In genomic region chr7:128399991-128400390, GRCh38 we compare ENCODE assay signal across 25 cellular contexts. TPM values are rescaled to one million over a fixed set of nuclear protein-coding genes. Genes with fewer than 3 reads are reported as not detected.
DNase-seq lines count a peak whose midpoint lies in the region; ATAC-seq and TF ChIP-seq lines count a peak whose summit lies in the region.
"Had no signal": no experiment of that assay in that cellular context is flagged by ENCODE, and none has a peak within 500 bp of the region (broad histone marks: within the 10 kb centered on the region; RNA-seq: fewer than 3 reads in every experiment).

No MANE protein-coding gene starts in this region.

- H3K27me3 ChIP-seq in naive thymus-derived CD4-positive, alpha-beta T cell (ENCODE audit: control insufficient read depth in 2 of 2, insufficient read depth in 2 of 2, low read length in 2 of 2) = no peaks in the 10 kb centered on the region
- H3K27me3 ChIP-seq: BE2C, BLaER1 had no signal

- no peak for ATAC-seq in naive thymus-derived CD4-positive, alpha-beta T cell
- ATAC-seq: GM12878 had no signal

- no peaks in the 10 kb centered on the region for H3K27me3 Mint-ChIP-seq in activated T-helper 1 cell treated with anti-CD3 and anti-CD28 coated beads, Interleukin-12 subunit alpha, Interleukin-12 subunit beta, Interleukin-2, Interleukin-4 antibody, amounts not matched to agents 30 ng/mL and 10 ng/mL and 1 ng/mL, durations not matched to agents 14 hours and 24 hours and 36 hours (ENCODE audit: insufficient read depth)
- peaks cover 2 to 4% (median 3%) of the 10 kb centered on the region in 3 donors for H3K27me3 Mint-ChIP-seq in immature natural killer cell (ENCODE audit: low read depth in 3 of 3)
- H3K27me3 Mint-ChIP-seq in naive thymus-derived CD4-positive, alpha-beta T cell = no peaks in the 10 kb centered on the region
- H3K27me3 Mint-ChIP-seq: CD4-positive, alpha-beta memory T cell; CD4-positive, CD25-positive, alpha-beta regulatory T cell; CD8-positive, alpha-beta memory T cell had no signal

- no peak overlapping the region for H3K4me3 Mint-ChIP-seq in activated T-helper 1 cell treated with anti-CD3 and anti-CD28 coated beads, Interleukin-12 subunit alpha, Interleukin-12 subunit beta, Interleukin-2, Interleukin-4 antibody, amounts not matched to agents 30 ng/mL and 10 ng/mL and 1 ng/mL, durations not matched to agents 14 hours and 24 hours and 36 hours
- H3K4me3 Mint-ChIP-seq in immature natural killer cell = no peak overlapping the region
- H3K4me3 Mint-ChIP-seq in naive thymus-derived CD4-positive, alpha-beta T cell = no peak overlapping the region
- H3K4me3 Mint-ChIP-seq: CD14-positive monocyte had no signal

- intact Hi-C loops in activated T-helper 1 cell treated with anti-CD3 and anti-CD28 coated beads, Interleukin-12 subunit alpha, Interleukin-12 subunit beta, Interleukin-2, Interleukin-4 antibody, amounts not matched to agents 30 ng/mL and 10 ng/mL and 1 ng/mL, durations not matched to agents 14 hours and 24 hours and 36 hours (cut with micrococcal nuclease) = no loop called here
- intact Hi-C loops in posterior vena cava (cut with DNase I) = loop anchor here in 1 of 2 donors (2.0 kb wide), 1 partner anchor 25 kb away; no protein-coding TSS in a partner anchor
- intact Hi-C loops in naive thymus-derived CD4-positive, alpha-beta T cell (cut with micrococcal nuclease) = loop anchor here in 1 of 2 donors (10.0 kb wide), 1 partner anchor 135 kb away; no protein-coding TSS in a partner anchor

- H3K4me1 ChIP-seq in naive thymus-derived CD4-positive, alpha-beta T cell (ENCODE audit: control insufficient read depth in 2 of 2, insufficient read depth in 2 of 2, low read length in 2 of 2) = peaks cover 7 to 8% of the 10 kb centered on the region in 2 donors

- POLR2A ChIA-PET in RWPE1 (lab: Yijun Ruan, JAX; ENCODE audit: low non-redundant PET) = interaction anchor here (1.1 kb wide), 1 partner anchor 11 kb away, joined by 4 read pairs; no protein-coding TSS in a partner anchor
- POLR2A ChIA-PET in naive thymus-derived CD4-positive, alpha-beta T cell (lab: Charles Lee) = interaction anchor here (0.6 to 3.2 kb wide), 4 partner anchors 9 to 380 kb away, joined by 3 to 14 read pairs (median 6); no protein-coding TSS in a partner anchor

- TF ChIP-seq CTCF in RWPE1 (conservative IDR thresholded peaks at IDR 0.05; ENCODE audit: low read depth) = no peak

- no peak overlapping the region for H3K4me3 ChIP-seq in naive thymus-derived CD4-positive, alpha-beta T cell (ENCODE audit: low read length)
- H3K4me3 ChIP-seq: BLaER1, GM12878 had no signal

- peak overlapping the region; percentile 12 for H3K27ac ChIP-seq in RWPE1
- no peak overlapping the region for H3K27ac ChIP-seq in naive thymus-derived CD4-positive, alpha-beta T cell (ENCODE audit: low read depth, low read length)
- H3K27ac ChIP-seq: BLaER1 had no signal

- DNase-seq in RWPE1 (ENCODE audit: low spot score) (no peak), posterior vena cava (ENCODE audit: low spot score) (peak; percentile 62), immature natural killer cell (no peak)
- DNase-seq in activated T-helper 1 cell treated with anti-CD3 and anti-CD28 coated beads, Interleukin-12 subunit alpha, Interleukin-12 subunit beta, Interleukin-2, Interleukin-4 antibody, amounts not matched to agents 30 ng/mL and 10 ng/mL and 1 ng/mL, durations not matched to agents 14 hours and 24 hours and 36 hours (ENCODE audit: low spot score) = no peak
- DNase-seq in naive thymus-derived CD4-positive, alpha-beta T cell = no peak
- DNase-seq: 8988T; ACHN; BE2C; C1 segment of cervical spinal cord; CD4-positive, alpha-beta memory T cell; CD4-positive, CD25-positive, alpha-beta regulatory T cell; CD8-positive, alpha-beta memory T cell; COR-L47; DMS 273 treated with DMSO at 0.1 percent for 48 hours; DMS153; DMS53; DMS79; DND-41; EL; GDM1 had no signal

- H3K36me3 ChIP-seq in naive thymus-derived CD4-positive, alpha-beta T cell (ENCODE audit: control insufficient read depth in 2 of 3, insufficient read depth in 3 of 3, low read length in 3 of 3) = peaks cover 3 to 59% (median 4%) of the 10 kb centered on the region in 3 experiments

- H3K36me3 Mint-ChIP-seq in activated T-helper 1 cell treated with anti-CD3 and anti-CD28 coated beads, Interleukin-12 subunit alpha, Interleukin-12 subunit beta, Interleukin-2, Interleukin-4 antibody, amounts not matched to agents 30 ng/mL and 10 ng/mL and 1 ng/mL, durations not matched to agents 14 hours and 24 hours and 36 hours (ENCODE audit: low read depth) = peaks cover 39% of the 10 kb centered on the region
- peaks cover 14 to 50% (median 18%) of the 10 kb centered on the region in 3 donors for H3K36me3 Mint-ChIP-seq in immature natural killer cell
- peaks cover 3 to 26% (median 13%) of the 10 kb centered on the region in 5 donors for H3K36me3 Mint-ChIP-seq in naive thymus-derived CD4-positive, alpha-beta T cell

- H3K4me1 Mint-ChIP-seq in activated T-helper 1 cell treated with anti-CD3 and anti-CD28 coated beads, Interleukin-12 subunit alpha, Interleukin-12 subunit beta, Interleukin-2, Interleukin-4 antibody, amounts not matched to agents 30 ng/mL and 10 ng/mL and 1 ng/mL, durations not matched to agents 14 hours and 24 hours and 36 hours (ENCODE audit: low read depth) = peaks cover 25% of the 10 kb centered on the region
- H3K4me1 Mint-ChIP-seq in immature natural killer cell = peaks cover 18 to 23% of the 10 kb centered on the region in 2 donors
- peaks cover 17 to 24% (median 22%) of the 10 kb centered on the region in 7 donors for H3K4me1 Mint-ChIP-seq in naive thymus-derived CD4-positive, alpha-beta T cell

- H3K9me3 ChIP-seq in naive thymus-derived CD4-positive, alpha-beta T cell (ENCODE audit: control insufficient read depth in 2 of 3, low read length in 3 of 3) = no peaks in the 10 kb centered on the region
- H3K9me3 ChIP-seq: BE2C, BLaER1 had no signal

- H3K9me3 Mint-ChIP-seq in activated T-helper 1 cell treated with anti-CD3 and anti-CD28 coated beads, Interleukin-12 subunit alpha, Interleukin-12 subunit beta, Interleukin-2, Interleukin-4 antibody, amounts not matched to agents 30 ng/mL and 10 ng/mL and 1 ng/mL, durations not matched to agents 14 hours and 24 hours and 36 hours = no peaks in the 10 kb centered on the region
- H3K9me3 Mint-ChIP-seq in immature natural killer cell = no peaks in the 10 kb centered on the region
- no peaks in the 10 kb centered on the region for H3K9me3 Mint-ChIP-seq in naive thymus-derived CD4-positive, alpha-beta T cell
- H3K9me3 Mint-ChIP-seq: CD14-positive monocyte; CD4-positive, alpha-beta memory T cell; CD8-positive, alpha-beta memory T cell had no signal

- H3K27ac Mint-ChIP-seq in activated T-helper 1 cell treated with anti-CD3 and anti-CD28 coated beads, Interleukin-12 subunit alpha, Interleukin-12 subunit beta, Interleukin-2, Interleukin-4 antibody, amounts not matched to agents 30 ng/mL and 10 ng/mL and 1 ng/mL, durations not matched to agents 14 hours and 24 hours and 36 hours = peak overlapping the region; percentile 18
- H3K27ac Mint-ChIP-seq in immature natural killer cell = no peak overlapping the region
- no peak overlapping the region for H3K27ac Mint-ChIP-seq in naive thymus-derived CD4-positive, alpha-beta T cell

- CTCF ChIA-PET in RWPE1 (lab: Yijun Ruan, JAX) = interaction anchor here (0.6 to 1.4 kb wide), 2 partner anchors 24 to 26 kb away, joined by 4 to 5 read pairs; no protein-coding TSS in a partner anchor
- CTCF ChIA-PET in naive thymus-derived CD4-positive, alpha-beta T cell (lab: Charles Lee) = interaction anchor here (0.5 to 8.6 kb wide), 9 partner anchors 9 to 60 kb away, joined by 3 to 163 read pairs (median 9); partner anchors contain the start of gene IMPDH1

RNA-seq across cellular contexts. Expression of gene IMPDH1, which starts 9.8 kb away (rescaled TPM):
- 91.7 and 95.8 TPM in 2 replicates for total RNA-seq in activated T-helper 1 cell treated with anti-CD3 and anti-CD28 coated beads, Interleukin-12 subunit alpha, Interleukin-12 subunit beta, Interleukin-2, Interleukin-4 antibody, amounts not matched to agents 30 ng/mL and 10 ng/mL and 1 ng/mL, durations not matched to agents 14 hours and 24 hours and 36 hours
- total RNA-seq in posterior vena cava = 10 to 100 TPM; 44.7 to 49.4 TPM
- 10 to 100 TPM; 39.0 to 66.0 (median 53.3) TPM for polyA plus RNA-seq in immature natural killer cell
- total RNA-seq in naive thymus-derived CD4-positive, alpha-beta T cell = 10 to 100 TPM; 36.5 to 92.0 (median 44.4) TPM
- polyA plus RNA-seq in naive thymus-derived CD4-positive, alpha-beta T cell = 10 to 100 TPM; 33.7 to 48.1 TPM

RNA-seq across cellular contexts. Expression of gene PRRT4, which starts 38.5 kb away (rescaled TPM):
- total RNA-seq in activated T-helper 1 cell treated with anti-CD3 and anti-CD28 coated beads, Interleukin-12 subunit alpha, Interleukin-12 subunit beta, Interleukin-2, Interleukin-4 antibody, amounts not matched to agents 30 ng/mL and 10 ng/mL and 1 ng/mL, durations not matched to agents 14 hours and 24 hours and 36 hours = 0.10 and 0.21 TPM in 2 replicates
- 1 to 10 TPM in 1 of 2 donors, under 1 TPM in 1; 0.43 to 1.2 TPM for total RNA-seq in posterior vena cava
- polyA plus RNA-seq in immature natural killer cell = under 1 TPM in 1 of 3 donors, not detected in 2; 0.08 TPM
- total RNA-seq in naive thymus-derived CD4-positive, alpha-beta T cell = 1 to 10 TPM in 1 of 5 experiments, under 1 TPM in 3, not detected in 1; 0.49 to 1.1 (median 0.58) TPM
- under 1 TPM in 1 of 2 donors, not detected in 1; 0.27 TPM for polyA plus RNA-seq in naive thymus-derived CD4-positive, alpha-beta T cell
- total RNA-seq: Daoy, GM12878 had no signal
- polyA plus RNA-seq: AG04450, CD14-positive monocyte, GM12878 had no signal

RNA-seq across cellular contexts. Expression of gene HILPDA, which starts 55.7 kb away (rescaled TPM):
- total RNA-seq in activated T-helper 1 cell treated with anti-CD3 and anti-CD28 coated beads, Interleukin-12 subunit alpha, Interleukin-12 subunit beta, Interleukin-2, Interleukin-4 antibody, amounts not matched to agents 30 ng/mL and 10 ng/mL and 1 ng/mL, durations not matched to agents 14 hours and 24 hours and 36 hours = 53.7 and 56.9 TPM in 2 replicates
- total RNA-seq in posterior vena cava = 10 to 100 TPM; 12.8 to 18.1 TPM
- polyA plus RNA-seq in immature natural killer cell = 1 to 10 TPM; 5.7 to 6.5 (median 6.0) TPM
- 10 to 100 TPM in 1 of 5 experiments, 1 to 10 TPM in 4; 2.4 to 39.5 (median 4.4) TPM for total RNA-seq in naive thymus-derived CD4-positive, alpha-beta T cell
- polyA plus RNA-seq in naive thymus-derived CD4-positive, alpha-beta T cell = 1 to 10 TPM; 2.5 to 3.1 TPM

RNA-seq across cellular contexts. Expression of gene RBM28, which starts 56.3 kb away (rescaled TPM):
- total RNA-seq in activated T-helper 1 cell treated with anti-CD3 and anti-CD28 coated beads, Interleukin-12 subunit alpha, Interleukin-12 subunit beta, Interleukin-2, Interleukin-4 antibody, amounts not matched to agents 30 ng/mL and 10 ng/mL and 1 ng/mL, durations not matched to agents 14 hours and 24 hours and 36 hours = 77.0 and 80.1 TPM in 2 replicates
- total RNA-seq in posterior vena cava = 10 to 100 TPM; 32.9 to 33.9 TPM
- polyA plus RNA-seq in immature natural killer cell = 10 to 100 TPM in 1 of 3 donors, 1 to 10 TPM in 2; 3.0 to 14.1 (median 7.5) TPM
- 10 to 100 TPM; 30.1 to 51.0 (median 43.5) TPM for total RNA-seq in naive thymus-derived CD4-positive, alpha-beta T cell
- polyA plus RNA-seq in naive thymus-derived CD4-positive, alpha-beta T cell = 1 to 10 TPM; 9.0 to 9.4 TPM
